Comparison of ENCODE assay signal across 9 cellular contexts in the genomic region with DNA sequence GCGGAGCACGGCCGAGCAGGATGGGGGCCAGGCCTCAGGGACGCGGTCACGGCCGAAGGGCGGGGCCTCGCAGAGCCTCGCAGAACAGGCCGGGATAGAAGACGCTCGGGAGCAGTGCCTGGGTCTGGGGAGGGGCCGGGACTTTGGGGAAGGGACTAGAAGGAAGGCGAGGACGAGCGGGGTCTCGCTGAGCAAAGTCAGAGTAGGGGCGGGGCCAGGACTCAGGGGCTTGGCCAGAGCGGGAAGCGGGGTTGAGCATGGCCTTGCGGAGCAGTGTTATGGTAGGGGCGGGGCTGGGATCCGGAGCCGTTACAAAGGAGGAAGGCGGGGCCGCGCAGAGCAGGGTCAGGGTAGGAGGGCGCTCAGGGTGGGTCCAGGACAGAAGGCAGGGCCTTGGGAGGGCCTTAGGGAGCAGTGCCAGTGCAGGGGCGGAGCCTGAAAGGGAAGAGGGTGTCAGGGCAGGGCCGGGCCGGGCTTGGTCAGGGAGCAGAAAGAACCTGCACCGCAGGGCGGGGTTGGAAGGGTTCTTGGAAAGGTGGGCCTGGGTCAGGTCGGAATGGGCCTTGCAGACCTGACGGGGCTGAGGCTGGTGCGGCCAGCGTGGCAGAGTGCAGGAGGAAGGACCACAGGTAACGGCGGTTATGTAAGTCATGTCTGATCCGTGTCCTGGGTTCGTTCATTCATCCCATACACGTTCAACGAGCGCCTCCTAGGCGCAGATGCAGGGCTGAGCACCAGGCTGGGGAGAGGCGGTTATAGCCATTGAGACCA. TPM values are rescaled to one million over a fixed set of nuclear protein-coding genes. Genes with fewer than 3 reads are reported as not detected.
A peak's percentile ranks its signal among the peaks of the same experiment; 100 is the strongest.
DNase-seq lines count a peak whose midpoint lies in the region; ATAC-seq and TF ChIP-seq lines count a peak whose summit lies in the region.
"Had no signal": no experiment of that assay in that cellular context is flagged by ENCODE, and none has a peak within 500 bp of the region (broad histone marks: within the 10 kb centered on the region; RNA-seq: fewer than 3 reads in every experiment).

No MANE protein-coding gene starts in this region.

- peak; percentile 50 for TF ChIP-seq POLR2A in GM19193 (IDR thresholded peaks at IDR 0.05; ENCODE audit: extremely low read depth, insufficient read depth, insufficient read length)

- no peaks in the 10 kb centered on the region for H3K9me3 Mint-ChIP-seq in activated CD4-positive, alpha-beta T cell treated with anti-CD3 and anti-CD28 coated beads, Interleukin-2, amount 10 ng/mL, durations not matched to agents 7 days and 5 days

- WGBS in liver, result under 1% methylated on average over 47 of the region's 47 CpGs

- no peaks in the 10 kb centered on the region for H3K27me3 ChIP-seq in BJ (ENCODE audit: control insufficient read depth, insufficient read depth, low read length)
- H3K27me3 ChIP-seq in liver (ENCODE audit: control insufficient read depth in 4 of 4, insufficient read depth in 4 of 4, low read length in 3 of 4), result no peaks in the 10 kb centered on the region

- CTCF ChIA-PET in BJ (lab: Yijun Ruan, JAX), result interaction anchor here (0.6 to 3.5 kb wide), 4 partner anchors 13 to 26 kb away, joined by 3 to 18 read pairs (median 9); no protein-coding TSS in a partner anchor
- CTCF ChIA-PET in activated CD4-positive, alpha-beta T cell treated with anti-CD3 and anti-CD28 coated beads, Interleukin-2, amount 10 ng/mL, durations not matched to agents 7 days and 5 days (lab: Charles Lee), result no interaction called here

- DNase-seq in BJ (ENCODE audit: low read depth) (peak; percentile 75), NCI-H524 treated with DMSO at 0.1 percent for 48 hours (lab: John Stamatoyannopoulos, UW) (peak; percentile 61), dermis blood vessel endothelial cell (peak; percentile 85)
- peak; percentile 98 for DNase-seq in activated CD4-positive, alpha-beta T cell treated with anti-CD3 and anti-CD28 coated beads, Interleukin-2, amount 10 ng/mL, durations not matched to agents 7 days and 5 days
- DNase-seq in stimulated activated CD4-positive, alpha-beta T cell treated with anti-CD3 and anti-CD28 coated beads, Interleukin-4, amount 100 ng/mL, for 24 hours, result peak; percentile 82

- ATAC-seq in HG03432 (IDR thresholded peaks at IDR 0.05; ENCODE audit: unreplicated experiment), result peak; percentile 83

- peak overlapping the region; percentile 89 for H3K4me3 Mint-ChIP-seq in activated CD4-positive, alpha-beta T cell treated with anti-CD3 and anti-CD28 coated beads, Interleukin-2, amount 10 ng/mL, durations not matched to agents 7 days and 5 days

- peaks cover 4 to 22% (median 8%) of the 10 kb centered on the region in 4 donors for H3K4me1 ChIP-seq in liver (ENCODE audit: control insufficient read depth in 4 of 4, insufficient read depth in 4 of 4, low read length in 3 of 4)

- no peak overlapping the region for H3K9ac ChIP-seq in liver (ENCODE audit: low read depth in 1 of 2, low read length in 2 of 2)

- peak overlapping the region; percentile 100 for H3K27ac Mint-ChIP-seq in activated CD4-positive, alpha-beta T cell treated with anti-CD3 and anti-CD28 coated beads, Interleukin-2, amount 10 ng/mL, durations not matched to agents 7 days and 5 days

- POLR2A ChIA-PET in BJ (lab: Charles Lee), result no interaction called here
- POLR2A ChIA-PET in activated CD4-positive, alpha-beta T cell treated with anti-CD3 and anti-CD28 coated beads, Interleukin-2, amount 10 ng/mL, durations not matched to agents 7 days and 5 days (lab: Charles Lee), result no interaction called here

- peak; percentile 64 for TF ChIP-seq CTCF in BJ (IDR thresholded peaks at IDR 0.05; ENCODE audit: insufficient read depth, low read depth, low read length)
- peak; percentile 46 for TF ChIP-seq CTCF in liver (IDR thresholded peaks at IDR 0.05; ENCODE audit: low read depth, low read length, missing input control)

- H3K4me3 ChIP-seq in BJ (ENCODE audit: low read depth, low read length) (peak overlapping the region; percentile 80), liver (ENCODE audit: low read depth in 1 of 3, low read length in 3 of 3) (peak overlapping the region in 2 of 3 donors; percentile 15 to 54)

- H3K27ac ChIP-seq in liver (ENCODE audit: low read depth in 1 of 2, low read length in 2 of 2), result peak overlapping the region; percentile 29 to 38

- peaks cover 9% of the 10 kb centered on the region for H3K36me3 Mint-ChIP-seq in activated CD4-positive, alpha-beta T cell treated with anti-CD3 and anti-CD28 coated beads, Interleukin-2, amount 10 ng/mL, durations not matched to agents 7 days and 5 days (ENCODE audit: low read depth)

- peaks cover 22% of the 10 kb centered on the region for H3K4me1 Mint-ChIP-seq in activated CD4-positive, alpha-beta T cell treated with anti-CD3 and anti-CD28 coated beads, Interleukin-2, amount 10 ng/mL, durations not matched to agents 7 days and 5 days

- no peaks in the 10 kb centered on the region for H3K9me3 ChIP-seq in liver (ENCODE audit: control insufficient read depth in 4 of 4, low read length in 3 of 4)

- H3K36me3 ChIP-seq in BJ (ENCODE audit: control insufficient read depth, insufficient read depth, low read length) (peaks cover 17% of the 10 kb centered on the region), liver (ENCODE audit: control insufficient read depth in 4 of 4, insufficient read depth in 3 of 4, low read depth in 1 of 4, low read length in 3 of 4) (peaks cover 3 to 24% (median 14%) of the 10 kb centered on the region in 4 donors)

- peak; percentile 73 for TF ChIP-seq RAD21 in liver (IDR thresholded peaks at IDR 0.05)

- no peaks in the 10 kb centered on the region for H3K27me3 Mint-ChIP-seq in activated CD4-positive, alpha-beta T cell treated with anti-CD3 and anti-CD28 coated beads, Interleukin-2, amount 10 ng/mL, durations not matched to agents 7 days and 5 days

TF ChIP-seq in liver, 16 proteins besides CTCF, POLR2A, EP300 and RAD21 (continues in another document):
- TF ChIP-seq SP1 (IDR thresholded peaks at IDR 0.05) (peak; percentile 83), EGR1 (IDR thresholded peaks at IDR 0.05; ENCODE audit: low read depth in 2 of 2) (no peak), NR2F2 (IDR thresholded peaks at IDR 0.05) (peak; percentile 72), FOXA2 (IDR thresholded peaks at IDR 0.05) (no peak), YY1 (IDR thresholded peaks at IDR 0.05) (no peak)
- TF ChIP-seq, protein P1, sequence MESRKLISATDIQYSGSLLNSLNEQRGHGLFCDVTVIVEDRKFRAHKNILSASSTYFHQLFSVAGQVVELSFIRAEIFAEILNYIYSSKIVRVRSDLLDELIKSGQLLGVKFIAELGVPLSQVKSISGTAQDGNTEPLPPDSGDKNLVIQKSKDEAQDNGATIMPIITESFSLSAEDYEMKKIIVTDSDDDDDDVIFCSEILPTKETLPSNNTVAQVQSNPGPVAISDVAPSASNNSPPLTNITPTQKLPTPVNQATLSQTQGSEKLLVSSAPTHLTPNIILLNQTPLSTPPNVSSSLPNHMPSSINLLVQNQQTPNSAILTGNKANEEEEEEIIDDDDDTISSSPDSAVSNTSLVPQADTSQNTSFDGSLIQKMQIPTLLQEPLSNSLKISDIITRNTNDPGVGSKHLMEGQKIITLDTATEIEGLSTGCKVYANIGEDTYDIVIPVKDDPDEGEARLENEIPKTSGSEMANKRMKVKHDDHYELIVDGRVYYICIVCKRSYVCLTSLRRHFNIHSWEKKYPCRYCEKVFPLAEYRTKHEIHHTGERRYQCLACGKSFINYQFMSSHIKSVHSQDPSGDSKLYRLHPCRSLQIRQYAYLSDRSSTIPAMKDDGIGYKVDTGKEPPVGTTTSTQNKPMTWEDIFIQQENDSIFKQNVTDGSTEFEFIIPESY (IDR thresholded peaks at IDR 0.05), result no peak
- TF ChIP-seq, protein P2, sequence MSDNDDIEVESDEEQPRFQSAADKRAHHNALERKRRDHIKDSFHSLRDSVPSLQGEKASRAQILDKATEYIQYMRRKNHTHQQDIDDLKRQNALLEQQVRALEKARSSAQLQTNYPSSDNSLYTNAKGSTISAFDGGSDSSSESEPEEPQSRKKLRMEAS (IDR thresholded peaks at IDR 0.05), result no peak

RNA-seq across cellular contexts. Expression of a gene that starts 0.5 kb away (rescaled TPM):
- polyA plus RNA-seq in BJ (2011; rRNA removed) (2.7 and 4.6 TPM in 2 replicates), liver (under 1 TPM; 0.42 to 0.53 TPM)
- polyA minus RNA-seq in BJ (2011; rRNA and poly(A)+ RNA removed), result 2.9 and 3.9 TPM in 2 replicates
- 10 to 100 TPM; 22.2 to 28.8 TPM for total RNA-seq in activated CD4-positive, alpha-beta T cell treated with anti-CD3 and anti-CD28 coated beads, Interleukin-2, amount 10 ng/mL, durations not matched to agents 7 days and 5 days
- total RNA-seq in dermis blood vessel endothelial cell (0.85 and 1.2 TPM in 2 replicates), liver (1 to 10 TPM in 1 of 2 donors, under 1 TPM in 1; 0.50 to 3.1 TPM)

RNA-seq across cellular contexts. Expression of a gene that starts 35.7 kb away (rescaled TPM):
- polyA plus RNA-seq in BJ (2011; rRNA removed), result 4.6 and 11.0 TPM in 2 replicates
- 10.8 and 12.1 TPM in 2 replicates for polyA minus RNA-seq in BJ (2011; rRNA and poly(A)+ RNA removed)
- total RNA-seq in activated CD4-positive, alpha-beta T cell treated with anti-CD3 and anti-CD28 coated beads, Interleukin-2, amount 10 ng/mL, durations not matched to agents 7 days and 5 days, result 10 to 100 TPM; 44.2 to 54.7 TPM
- total RNA-seq in dermis blood vessel endothelial cell, result 8.7 and 14.0 TPM in 2 replicates
- 10 to 100 TPM in 1 of 2 donors, 1 to 10 TPM in 1; 8.3 to 11.5 TPM for total RNA-seq in liver
- 10 to 100 TPM in 1 of 2 donors, 1 to 10 TPM in 1; 2.0 to 10.0 TPM for polyA plus RNA-seq in liver

RNA-seq across cellular contexts. Expression of a gene that starts 50.8 kb away (rescaled TPM):
- polyA plus RNA-seq in BJ (2011; rRNA removed) (3.7 and 5.7 TPM in 2 replicates), liver (10 to 100 TPM in 1 of 2 donors, 1 to 10 TPM in 1; 1.2 to 14.8 TPM)
- 2.3 and 3.2 TPM in 2 replicates for polyA minus RNA-seq in BJ (2011; rRNA and poly(A)+ RNA removed)
- 10 to 100 TPM; 24.0 to 25.5 TPM for total RNA-seq in activated CD4-positive, alpha-beta T cell treated with anti-CD3 and anti-CD28 coated beads, Interleukin-2, amount 10 ng/mL, durations not matched to agents 7 days and 5 days
- total RNA-seq in dermis blood vessel endothelial cell (5.3 and 9.5 TPM in 2 replicates), liver (1 to 10 TPM; 4.4 to 7.6 TPM)

RNA-seq across cellular contexts. Expression of a gene that starts 59.3 kb away (rescaled TPM):
- polyA plus RNA-seq in BJ (2011; rRNA removed) (not detected in 2 replicates), liver (not detected)
- not detected in 2 replicates for polyA minus RNA-seq in BJ (2011; rRNA and poly(A)+ RNA removed)
- total RNA-seq in activated CD4-positive, alpha-beta T cell treated with anti-CD3 and anti-CD28 coated beads, Interleukin-2, amount 10 ng/mL, durations not matched to agents 7 days and 5 days, result not detected
- total RNA-seq in dermis blood vessel endothelial cell (not detected in 2 replicates), liver (not detected)
- total RNA-seq: subcutaneous adipose tissue had no signal

Comparison
In these comparisons a context has a peak if more than half of its experiments do, and no peak if none do; other contexts are left out.
1. Peak in every context shown above with its lines: DNase-seq, ATAC-seq, H3K4me3 ChIP-seq and H3K27ac ChIP-seq.
2. RNA of a gene that starts 0.5 kb away (total RNA-seq): 22.2 to 28.8 TPM in activated CD4-positive, alpha-beta T cell treated with anti-CD3 and anti-CD28 coated beads, Interleukin-2, amount 10 ng/mL, durations not matched to agents 7 days and 5 days; 0.50 to 3.1 TPM in liver and 0.85 to 1.2 TPM in dermis blood vessel endothelial cell; every median in the first group is over 4 times any median in the second.